ENCODE assay signal across 1 cellular context in genomic region chr7:112306903-112307302, GRCh38.
TF ChIP-seq lines count a peak whose summit lies in the region.

No MANE protein-coding gene starts in this region.

TF ChIP-seq in WTC11, 78 proteins besides CTCF, POLR2A, EP300 and RAD21 (continued from another document):
- TF ChIP-seq SOX15 (CRISPR knock-in tag; IDR thresholded peaks at IDR 0.05) (no peak), OVOL2 (CRISPR knock-in tag; IDR thresholded peaks at IDR 0.05; ENCODE audit: borderline replicate concordance) (no peak), PRRX2 (CRISPR knock-in tag; IDR thresholded peaks at IDR 0.05) (no peak), ZNF121 (CRISPR knock-in tag; IDR thresholded peaks at IDR 0.05) (no peak), FOXP1 (CRISPR knock-in tag; IDR thresholded peaks at IDR 0.05; ENCODE audit: borderline replicate concordance) (no peak)
- TF ChIP-seq, protein P1, sequence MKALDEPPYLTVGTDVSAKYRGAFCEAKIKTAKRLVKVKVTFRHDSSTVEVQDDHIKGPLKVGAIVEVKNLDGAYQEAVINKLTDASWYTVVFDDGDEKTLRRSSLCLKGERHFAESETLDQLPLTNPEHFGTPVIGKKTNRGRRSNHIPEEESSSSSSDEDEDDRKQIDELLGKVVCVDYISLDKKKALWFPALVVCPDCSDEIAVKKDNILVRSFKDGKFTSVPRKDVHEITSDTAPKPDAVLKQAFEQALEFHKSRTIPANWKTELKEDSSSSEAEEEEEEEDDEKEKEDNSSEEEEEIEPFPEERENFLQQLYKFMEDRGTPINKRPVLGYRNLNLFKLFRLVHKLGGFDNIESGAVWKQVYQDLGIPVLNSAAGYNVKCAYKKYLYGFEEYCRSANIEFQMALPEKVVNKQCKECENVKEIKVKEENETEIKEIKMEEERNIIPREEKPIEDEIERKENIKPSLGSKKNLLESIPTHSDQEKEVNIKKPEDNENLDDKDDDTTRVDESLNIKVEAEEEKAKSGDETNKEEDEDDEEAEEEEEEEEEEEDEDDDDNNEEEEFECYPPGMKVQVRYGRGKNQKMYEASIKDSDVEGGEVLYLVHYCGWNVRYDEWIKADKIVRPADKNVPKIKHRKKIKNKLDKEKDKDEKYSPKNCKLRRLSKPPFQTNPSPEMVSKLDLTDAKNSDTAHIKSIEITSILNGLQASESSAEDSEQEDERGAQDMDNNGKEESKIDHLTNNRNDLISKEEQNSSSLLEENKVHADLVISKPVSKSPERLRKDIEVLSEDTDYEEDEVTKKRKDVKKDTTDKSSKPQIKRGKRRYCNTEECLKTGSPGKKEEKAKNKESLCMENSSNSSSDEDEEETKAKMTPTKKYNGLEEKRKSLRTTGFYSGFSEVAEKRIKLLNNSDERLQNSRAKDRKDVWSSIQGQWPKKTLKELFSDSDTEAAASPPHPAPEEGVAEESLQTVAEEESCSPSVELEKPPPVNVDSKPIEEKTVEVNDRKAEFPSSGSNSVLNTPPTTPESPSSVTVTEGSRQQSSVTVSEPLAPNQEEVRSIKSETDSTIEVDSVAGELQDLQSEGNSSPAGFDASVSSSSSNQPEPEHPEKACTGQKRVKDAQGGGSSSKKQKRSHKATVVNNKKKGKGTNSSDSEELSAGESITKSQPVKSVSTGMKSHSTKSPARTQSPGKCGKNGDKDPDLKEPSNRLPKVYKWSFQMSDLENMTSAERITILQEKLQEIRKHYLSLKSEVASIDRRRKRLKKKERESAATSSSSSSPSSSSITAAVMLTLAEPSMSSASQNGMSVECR (CRISPR knock-in tag; IDR thresholded peaks at IDR 0.05; ENCODE audit: borderline replicate concordance) = no peak
- TF ChIP-seq, protein P2, sequence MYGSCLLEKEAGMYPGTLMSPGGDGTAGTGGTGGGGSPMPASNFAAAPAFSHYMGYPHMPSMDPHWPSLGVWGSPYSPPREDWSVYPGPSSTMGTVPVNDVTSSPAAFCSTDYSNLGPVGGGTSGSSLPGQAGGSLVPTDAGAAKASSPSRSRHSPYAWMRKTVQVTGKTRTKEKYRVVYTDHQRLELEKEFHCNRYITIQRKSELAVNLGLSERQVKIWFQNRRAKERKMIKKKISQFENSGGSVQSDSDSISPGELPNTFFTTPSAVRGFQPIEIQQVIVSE (CRISPR knock-in tag; IDR thresholded peaks at IDR 0.05; ENCODE audit: borderline replicate concordance) = no peak
- TF ChIP-seq, protein P3, sequence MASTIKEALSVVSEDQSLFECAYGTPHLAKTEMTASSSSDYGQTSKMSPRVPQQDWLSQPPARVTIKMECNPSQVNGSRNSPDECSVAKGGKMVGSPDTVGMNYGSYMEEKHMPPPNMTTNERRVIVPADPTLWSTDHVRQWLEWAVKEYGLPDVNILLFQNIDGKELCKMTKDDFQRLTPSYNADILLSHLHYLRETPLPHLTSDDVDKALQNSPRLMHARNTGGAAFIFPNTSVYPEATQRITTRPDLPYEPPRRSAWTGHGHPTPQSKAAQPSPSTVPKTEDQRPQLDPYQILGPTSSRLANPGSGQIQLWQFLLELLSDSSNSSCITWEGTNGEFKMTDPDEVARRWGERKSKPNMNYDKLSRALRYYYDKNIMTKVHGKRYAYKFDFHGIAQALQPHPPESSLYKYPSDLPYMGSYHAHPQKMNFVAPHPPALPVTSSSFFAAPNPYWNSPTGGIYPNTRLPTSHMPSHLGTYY (CRISPR knock-in tag; IDR thresholded peaks at IDR 0.05) = no peak
- TF ChIP-seq, protein P4, sequence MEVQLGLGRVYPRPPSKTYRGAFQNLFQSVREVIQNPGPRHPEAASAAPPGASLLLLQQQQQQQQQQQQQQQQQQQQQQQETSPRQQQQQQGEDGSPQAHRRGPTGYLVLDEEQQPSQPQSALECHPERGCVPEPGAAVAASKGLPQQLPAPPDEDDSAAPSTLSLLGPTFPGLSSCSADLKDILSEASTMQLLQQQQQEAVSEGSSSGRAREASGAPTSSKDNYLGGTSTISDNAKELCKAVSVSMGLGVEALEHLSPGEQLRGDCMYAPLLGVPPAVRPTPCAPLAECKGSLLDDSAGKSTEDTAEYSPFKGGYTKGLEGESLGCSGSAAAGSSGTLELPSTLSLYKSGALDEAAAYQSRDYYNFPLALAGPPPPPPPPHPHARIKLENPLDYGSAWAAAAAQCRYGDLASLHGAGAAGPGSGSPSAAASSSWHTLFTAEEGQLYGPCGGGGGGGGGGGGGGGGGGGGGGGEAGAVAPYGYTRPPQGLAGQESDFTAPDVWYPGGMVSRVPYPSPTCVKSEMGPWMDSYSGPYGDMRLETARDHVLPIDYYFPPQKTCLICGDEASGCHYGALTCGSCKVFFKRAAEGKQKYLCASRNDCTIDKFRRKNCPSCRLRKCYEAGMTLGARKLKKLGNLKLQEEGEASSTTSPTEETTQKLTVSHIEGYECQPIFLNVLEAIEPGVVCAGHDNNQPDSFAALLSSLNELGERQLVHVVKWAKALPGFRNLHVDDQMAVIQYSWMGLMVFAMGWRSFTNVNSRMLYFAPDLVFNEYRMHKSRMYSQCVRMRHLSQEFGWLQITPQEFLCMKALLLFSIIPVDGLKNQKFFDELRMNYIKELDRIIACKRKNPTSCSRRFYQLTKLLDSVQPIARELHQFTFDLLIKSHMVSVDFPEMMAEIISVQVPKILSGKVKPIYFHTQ (CRISPR knock-in tag; IDR thresholded peaks at IDR 0.05) = no peak
- TF ChIP-seq, protein P5, sequence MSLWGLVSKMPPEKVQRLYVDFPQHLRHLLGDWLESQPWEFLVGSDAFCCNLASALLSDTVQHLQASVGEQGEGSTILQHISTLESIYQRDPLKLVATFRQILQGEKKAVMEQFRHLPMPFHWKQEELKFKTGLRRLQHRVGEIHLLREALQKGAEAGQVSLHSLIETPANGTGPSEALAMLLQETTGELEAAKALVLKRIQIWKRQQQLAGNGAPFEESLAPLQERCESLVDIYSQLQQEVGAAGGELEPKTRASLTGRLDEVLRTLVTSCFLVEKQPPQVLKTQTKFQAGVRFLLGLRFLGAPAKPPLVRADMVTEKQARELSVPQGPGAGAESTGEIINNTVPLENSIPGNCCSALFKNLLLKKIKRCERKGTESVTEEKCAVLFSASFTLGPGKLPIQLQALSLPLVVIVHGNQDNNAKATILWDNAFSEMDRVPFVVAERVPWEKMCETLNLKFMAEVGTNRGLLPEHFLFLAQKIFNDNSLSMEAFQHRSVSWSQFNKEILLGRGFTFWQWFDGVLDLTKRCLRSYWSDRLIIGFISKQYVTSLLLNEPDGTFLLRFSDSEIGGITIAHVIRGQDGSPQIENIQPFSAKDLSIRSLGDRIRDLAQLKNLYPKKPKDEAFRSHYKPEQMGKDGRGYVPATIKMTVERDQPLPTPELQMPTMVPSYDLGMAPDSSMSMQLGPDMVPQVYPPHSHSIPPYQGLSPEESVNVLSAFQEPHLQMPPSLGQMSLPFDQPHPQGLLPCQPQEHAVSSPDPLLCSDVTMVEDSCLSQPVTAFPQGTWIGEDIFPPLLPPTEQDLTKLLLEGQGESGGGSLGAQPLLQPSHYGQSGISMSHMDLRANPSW (CRISPR knock-in tag; conservative IDR thresholded peaks at IDR 0.05; ENCODE audit: low read depth) = no peak
